ENCODE assay signal across 1 cellular context in genomic region chr9:91944711-91945110, GRCh38.
A peak's percentile ranks its signal among the peaks of the same experiment; 100 is the strongest.
TF ChIP-seq lines count a peak whose summit lies in the region.

No MANE protein-coding gene starts in this region.

TF ChIP-seq in K562, 482 proteins besides CTCF, POLR2A, EP300 and RAD21 (continued from another document):
- TF ChIP-seq NBN (IDR thresholded peaks at IDR 0.05; ENCODE audit: low read depth) (no peak), ETV1 (tag; conservative IDR thresholded peaks at IDR 0.05; ENCODE audit: low read depth) (0 out of 2 replicates have a peak, but pooled peaks have one; percentile 19), HSF4 (CRISPR knock-in tag; IDR thresholded peaks at IDR 0.05; ENCODE audit: borderline replicate concordance) (no peak), ZNF277 (CRISPR knock-in tag; IDR thresholded peaks at IDR 0.05; ENCODE audit: borderline replicate concordance) (no peak), FOXJ2 (tag; IDR thresholded peaks at IDR 0.05) (0 out of 2 replicates have a peak, but pooled peaks have one; percentile 69), RERE (CRISPR knock-in tag; IDR thresholded peaks at IDR 0.05; ENCODE audit: borderline replicate concordance) (no peak), ZNF436 (CRISPR knock-in tag; IDR thresholded peaks at IDR 0.05) (no peak), DMBX1 (CRISPR knock-in tag; IDR thresholded peaks at IDR 0.05; ENCODE audit: borderline replicate concordance) (0 out of 2 replicates have a peak, but pooled peaks have one; percentile 25), TBP (optimal IDR thresholded peaks at IDR 0.05; ENCODE audit: low read depth, low read length) (no peak), CUX1 (CRISPR knock-in tag; IDR thresholded peaks at IDR 0.05) (no peak), GTF3C2 (IDR thresholded peaks at IDR 0.05; ENCODE audit: borderline replicate concordance, extremely low read depth, insufficient read length) (peak; percentile 13), HDAC1 (IDR thresholded peaks at IDR 0.05) (peak in 1 of 2 experiments; percentile 12; a peak in 1 of 4 replicates), SMAD4 (CRISPR knock-in tag; conservative IDR thresholded peaks at IDR 0.05) (0 out of 2 replicates have a peak, but pooled peaks have one; percentile 50), KDM2B (CRISPR knock-in tag; IDR thresholded peaks at IDR 0.05) (no peak)
